1 cellular context compared by ENCODE assay signal in genomic region chr19:55477905-55478304, GRCh38.
TF ChIP-seq lines count a peak whose summit lies in the region.

No MANE protein-coding gene starts in this region.

TF ChIP-seq in IMR-90, 13 proteins besides CTCF, POLR2A, EP300 and RAD21:
- TF ChIP-seq RCOR1 (IDR thresholded peaks at IDR 0.05; ENCODE audit: insufficient replicate concordance, low read length) (no peak), CHD1 (IDR thresholded peaks at IDR 0.05; ENCODE audit: low read depth, low read length) (no peak), RFX5 (IDR thresholded peaks at IDR 0.05; ENCODE audit: low read depth, low read length) (no peak), CEBPB (IDR thresholded peaks at IDR 0.05; ENCODE audit: low read depth, low read length) (no peak), MXI1 (IDR thresholded peaks at IDR 0.05; ENCODE audit: borderline replicate concordance, low read depth, low read length) (no peak), USF2 (IDR thresholded peaks at IDR 0.05; ENCODE audit: low read depth, low read length) (no peak), BHLHE40 (IDR thresholded peaks at IDR 0.05; ENCODE audit: low read depth, low read length) (no peak), MAFK (IDR thresholded peaks at IDR 0.05; ENCODE audit: low read depth, low read length) (no peak), ELK1 (IDR thresholded peaks at IDR 0.05; ENCODE audit: borderline replicate concordance, low read depth, low read length) (no peak), NFE2L2 (IDR thresholded peaks at IDR 0.05; ENCODE audit: low read depth, low read length) (no peak), FOS (IDR thresholded peaks at IDR 0.05; ENCODE audit: low read depth, low read length) (no peak), MAZ (IDR thresholded peaks at IDR 0.05; ENCODE audit: borderline replicate concordance, low read depth, low read length) (no peak), SMC3 (IDR thresholded peaks at IDR 0.05; ENCODE audit: low read depth, low read length) (no peak)
